In the genomic region with DNA sequence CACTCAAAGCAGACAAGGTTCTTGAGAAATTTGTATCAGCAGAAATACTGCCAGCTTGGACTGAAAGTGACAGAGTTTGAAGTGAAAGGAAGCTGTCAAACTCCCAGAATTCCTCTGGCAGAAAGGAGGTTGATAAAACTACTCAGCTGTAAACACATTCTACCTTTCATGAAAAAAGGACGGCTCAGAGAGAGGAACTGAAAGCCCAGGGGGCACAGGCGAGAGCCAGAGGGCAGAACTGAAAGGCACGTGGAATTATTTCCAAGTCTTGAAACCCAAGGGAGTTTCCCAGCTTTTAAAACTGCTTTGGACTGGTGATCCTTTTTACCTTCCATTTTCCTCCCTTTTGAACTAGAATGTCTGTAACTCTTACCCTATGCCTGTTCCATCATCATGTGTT, we compare ENCODE assay signal across 1 cellular context.
TF ChIP-seq lines count a peak whose summit lies in the region.

No MANE protein-coding gene starts in this region.

TF ChIP-seq in endothelial cell of umbilical vein, 7 proteins besides CTCF, POLR2A, EP300 and RAD21 (continued from another document):
- TF ChIP-seq EZH2 (IDR thresholded peaks at IDR 0.05; ENCODE audit: borderline replicate concordance, low read depth, low read length, severe bottlenecking), result no peak
